1 cellular context compared by ENCODE assay signal in the genomic region with DNA sequence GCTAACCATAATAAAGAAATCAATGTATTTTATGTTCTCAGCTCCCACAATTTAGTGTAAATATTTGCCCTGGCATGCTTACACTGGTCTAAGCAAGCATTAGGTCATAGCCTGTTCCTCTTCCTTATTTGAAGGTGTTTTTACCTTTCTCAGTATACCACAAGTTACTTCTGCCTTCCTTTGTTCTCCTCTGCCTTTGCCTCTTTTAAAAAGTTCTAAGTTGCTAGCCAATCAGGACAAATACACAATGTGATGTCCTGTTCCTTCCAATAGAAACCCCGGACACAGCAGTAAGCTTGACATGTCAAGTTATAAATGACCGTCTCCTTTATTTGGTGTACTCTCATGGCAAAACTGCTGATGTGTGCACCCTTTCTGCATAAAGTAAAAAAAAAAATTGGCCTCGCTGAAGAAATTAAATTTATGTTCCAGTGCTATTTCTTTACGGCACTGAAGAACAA.
TF ChIP-seq lines count a peak whose summit lies in the region.

No MANE protein-coding gene starts in this region.

TF ChIP-seq in HepG2, 621 proteins besides CTCF, POLR2A, EP300 and RAD21 (continued from another document and continues in another):
- TF ChIP-seq, protein P1, sequence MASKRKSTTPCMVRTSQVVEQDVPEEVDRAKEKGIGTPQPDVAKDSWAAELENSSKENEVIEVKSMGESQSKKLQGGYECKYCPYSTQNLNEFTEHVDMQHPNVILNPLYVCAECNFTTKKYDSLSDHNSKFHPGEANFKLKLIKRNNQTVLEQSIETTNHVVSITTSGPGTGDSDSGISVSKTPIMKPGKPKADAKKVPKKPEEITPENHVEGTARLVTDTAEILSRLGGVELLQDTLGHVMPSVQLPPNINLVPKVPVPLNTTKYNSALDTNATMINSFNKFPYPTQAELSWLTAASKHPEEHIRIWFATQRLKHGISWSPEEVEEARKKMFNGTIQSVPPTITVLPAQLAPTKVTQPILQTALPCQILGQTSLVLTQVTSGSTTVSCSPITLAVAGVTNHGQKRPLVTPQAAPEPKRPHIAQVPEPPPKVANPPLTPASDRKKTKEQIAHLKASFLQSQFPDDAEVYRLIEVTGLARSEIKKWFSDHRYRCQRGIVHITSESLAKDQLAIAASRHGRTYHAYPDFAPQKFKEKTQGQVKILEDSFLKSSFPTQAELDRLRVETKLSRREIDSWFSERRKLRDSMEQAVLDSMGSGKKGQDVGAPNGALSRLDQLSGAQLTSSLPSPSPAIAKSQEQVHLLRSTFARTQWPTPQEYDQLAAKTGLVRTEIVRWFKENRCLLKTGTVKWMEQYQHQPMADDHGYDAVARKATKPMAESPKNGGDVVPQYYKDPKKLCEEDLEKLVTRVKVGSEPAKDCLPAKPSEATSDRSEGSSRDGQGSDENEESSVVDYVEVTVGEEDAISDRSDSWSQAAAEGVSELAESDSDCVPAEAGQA (IDR thresholded peaks at IDR 0.05; ENCODE audit: low read depth), result no peak
- TF ChIP-seq, protein P1 (CRISPR knock-in tag; IDR thresholded peaks at IDR 0.05; ENCODE audit: borderline replicate concordance), result no peak
- TF ChIP-seq RNF2 (conservative IDR thresholded peaks at IDR 0.05; ENCODE audit: low read depth) (no peak), EHMT2 (IDR thresholded peaks at IDR 0.05; ENCODE audit: borderline replicate concordance, low read depth, low read length) (no peak), NFATC3 (CRISPR knock-in tag; IDR thresholded peaks at IDR 0.05) (no peak), HMGA1 (CRISPR knock-in tag; conservative IDR thresholded peaks at IDR 0.05) (no peak), TBX2 (CRISPR knock-in tag; IDR thresholded peaks at IDR 0.05; ENCODE audit: borderline replicate concordance) (no peak), PHF5A (CRISPR knock-in tag; IDR thresholded peaks at IDR 0.05; ENCODE audit: low read depth, unreplicated experiment) (no peak), MYC (CRISPR knock-in tag; IDR thresholded peaks at IDR 0.05; ENCODE audit: borderline replicate concordance) (no peak), ZNF746 (CRISPR knock-in tag; IDR thresholded peaks at IDR 0.05) (no peak), HNRNPUL1 (IDR thresholded peaks at IDR 0.05; ENCODE audit: low read depth, low read length) (no peak), NCOA5 (CRISPR knock-in tag; IDR thresholded peaks at IDR 0.05) (no peak), BRD4 (CRISPR knock-in tag; IDR thresholded peaks at IDR 0.05) (no peak; the same call in 1 of the 2 replicates), FOXA3 (CRISPR knock-in tag; IDR thresholded peaks at IDR 0.05) (peak; percentile 84), ZNF737 (CRISPR knock-in tag; IDR thresholded peaks at IDR 0.05; ENCODE audit: borderline replicate concordance) (no peak), ZNF792 (CRISPR knock-in tag; IDR thresholded peaks at IDR 0.05) (no peak), ZFP1 (CRISPR knock-in tag; IDR thresholded peaks at IDR 0.05) (no peak), ZNF841 (CRISPR knock-in tag; IDR thresholded peaks at IDR 0.05; ENCODE audit: borderline replicate concordance) (no peak), ZNF382 (CRISPR knock-in tag; IDR thresholded peaks at IDR 0.05; ENCODE audit: borderline replicate concordance) (no peak), IRF2 (CRISPR knock-in tag; IDR thresholded peaks at IDR 0.05) (no peak), EEA1 (CRISPR knock-in tag; IDR thresholded peaks at IDR 0.05; ENCODE audit: borderline replicate concordance) (no peak), TARDBP (CRISPR knock-in tag; IDR thresholded peaks at IDR 0.05) (no peak), NFKBIZ (CRISPR knock-in tag; IDR thresholded peaks at IDR 0.05) (no peak), ZNF33B (CRISPR knock-in tag; IDR thresholded peaks at IDR 0.05) (0 out of 2 replicates have a peak, but pooled peaks have one; percentile 26), ZNF460 (CRISPR knock-in tag; IDR thresholded peaks at IDR 0.05; ENCODE audit: borderline replicate concordance) (no peak), SAFB2 (CRISPR knock-in tag; IDR thresholded peaks at IDR 0.05; ENCODE audit: borderline replicate concordance, low read depth) (no peak), ZNF292 (CRISPR knock-in tag; IDR thresholded peaks at IDR 0.05; ENCODE audit: borderline replicate concordance, low read depth) (no peak)
- TF ChIP-seq, protein P2, sequence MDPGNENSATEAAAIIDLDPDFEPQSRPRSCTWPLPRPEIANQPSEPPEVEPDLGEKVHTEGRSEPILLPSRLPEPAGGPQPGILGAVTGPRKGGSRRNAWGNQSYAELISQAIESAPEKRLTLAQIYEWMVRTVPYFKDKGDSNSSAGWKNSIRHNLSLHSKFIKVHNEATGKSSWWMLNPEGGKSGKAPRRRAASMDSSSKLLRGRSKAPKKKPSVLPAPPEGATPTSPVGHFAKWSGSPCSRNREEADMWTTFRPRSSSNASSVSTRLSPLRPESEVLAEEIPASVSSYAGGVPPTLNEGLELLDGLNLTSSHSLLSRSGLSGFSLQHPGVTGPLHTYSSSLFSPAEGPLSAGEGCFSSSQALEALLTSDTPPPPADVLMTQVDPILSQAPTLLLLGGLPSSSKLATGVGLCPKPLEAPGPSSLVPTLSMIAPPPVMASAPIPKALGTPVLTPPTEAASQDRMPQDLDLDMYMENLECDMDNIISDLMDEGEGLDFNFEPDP (CRISPR knock-in tag; conservative IDR thresholded peaks at IDR 0.05), result no peak
- TF ChIP-seq, protein P3, sequence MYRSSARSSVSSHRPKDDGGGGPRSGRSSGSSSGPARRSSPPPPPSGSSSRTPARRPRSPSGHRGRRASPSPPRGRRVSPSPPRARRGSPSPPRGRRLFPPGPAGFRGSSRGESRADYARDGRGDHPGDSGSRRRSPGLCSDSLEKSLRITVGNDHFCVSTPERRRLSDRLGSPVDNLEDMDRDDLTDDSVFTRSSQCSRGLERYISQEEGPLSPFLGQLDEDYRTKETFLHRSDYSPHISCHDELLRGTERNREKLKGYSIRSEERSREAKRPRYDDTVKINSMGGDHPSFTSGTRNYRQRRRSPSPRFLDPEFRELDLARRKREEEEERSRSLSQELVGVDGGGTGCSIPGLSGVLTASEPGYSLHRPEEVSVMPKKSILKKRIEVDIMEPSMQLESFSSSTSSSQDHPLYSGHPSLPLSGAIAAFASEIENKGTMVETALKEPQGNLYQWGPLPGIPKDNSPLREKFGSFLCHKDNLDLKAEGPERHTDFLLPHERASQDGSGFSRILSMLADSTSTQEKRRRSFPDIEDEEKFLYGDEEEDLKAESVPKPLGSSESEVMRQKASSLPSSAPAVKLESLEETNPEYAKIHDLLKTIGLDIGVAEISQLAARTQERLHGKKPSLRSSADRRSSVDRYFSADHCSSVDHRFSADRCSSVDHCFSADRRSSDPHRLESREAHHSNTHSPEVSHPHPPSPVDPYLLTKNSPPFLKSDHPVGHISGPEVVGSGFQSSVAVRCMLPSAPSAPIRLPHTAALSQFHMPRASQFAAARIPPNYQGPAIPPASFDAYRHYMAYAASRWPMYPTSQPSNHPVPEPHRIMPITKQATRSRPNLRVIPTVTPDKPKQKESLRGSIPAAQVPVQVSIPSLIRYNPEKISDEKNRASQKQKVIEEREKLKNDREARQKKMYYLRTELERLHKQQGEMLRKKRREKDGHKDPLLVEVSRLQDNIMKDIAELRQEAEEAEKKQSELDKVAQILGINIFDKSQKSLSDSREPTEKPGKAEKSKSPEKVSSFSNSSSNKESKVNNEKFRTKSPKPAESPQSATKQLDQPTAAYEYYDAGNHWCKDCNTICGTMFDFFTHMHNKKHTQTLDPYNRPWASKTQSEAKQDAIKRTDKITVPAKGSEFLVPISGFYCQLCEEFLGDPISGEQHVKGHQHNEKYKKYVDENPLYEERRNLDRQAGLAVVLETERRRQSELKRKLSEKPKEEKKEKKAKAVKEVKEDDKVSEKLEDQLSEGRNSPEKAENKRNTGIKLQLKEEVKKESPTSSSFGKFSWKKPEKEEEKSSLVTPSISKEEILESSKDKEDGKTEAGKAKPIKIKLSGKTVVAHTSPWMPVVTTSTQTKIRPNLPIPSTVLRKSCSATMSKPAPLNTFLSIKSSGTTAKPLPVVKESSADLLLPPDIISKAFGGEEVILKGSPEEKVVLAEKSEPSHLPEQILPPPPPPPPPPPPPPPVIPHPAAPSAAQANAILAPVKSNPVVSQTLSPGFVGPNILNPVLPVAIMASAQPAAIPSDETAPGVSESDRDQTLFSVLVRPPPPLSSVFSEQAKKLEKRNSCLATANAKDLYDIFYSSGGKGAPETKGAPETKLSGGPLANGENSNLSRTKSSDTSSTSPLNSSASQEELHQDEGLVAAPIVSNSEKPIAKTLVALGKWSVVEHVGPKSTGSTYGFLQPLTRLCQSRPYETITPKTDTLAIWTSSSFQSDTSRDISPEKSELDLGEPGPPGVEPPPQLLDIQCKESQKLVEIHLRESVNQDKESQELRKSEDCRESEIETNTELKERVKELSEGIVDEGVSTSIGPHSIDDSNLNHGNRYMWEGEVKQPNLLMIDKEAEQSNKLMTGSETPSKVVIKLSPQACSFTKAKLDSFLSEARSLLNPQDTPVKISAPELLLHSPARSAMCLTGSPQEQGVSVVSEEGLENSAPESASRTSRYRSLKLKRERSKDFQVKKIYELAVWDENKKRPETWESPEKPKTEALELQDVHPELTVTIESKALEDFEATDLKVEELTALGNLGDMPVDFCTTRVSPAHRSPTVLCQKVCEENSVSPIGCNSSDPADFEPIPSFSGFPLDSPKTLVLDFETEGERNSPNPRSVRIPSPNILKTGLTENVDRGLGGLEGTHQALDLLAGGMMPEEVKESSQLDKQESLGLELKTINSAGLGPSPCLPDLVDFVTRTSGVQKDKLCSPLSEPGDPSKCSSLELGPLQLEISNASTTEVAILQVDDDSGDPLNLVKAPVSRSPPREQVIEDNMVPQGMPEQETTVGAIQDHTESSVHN (CRISPR knock-in tag; IDR thresholded peaks at IDR 0.05), result no peak
- TF ChIP-seq, protein P4, sequence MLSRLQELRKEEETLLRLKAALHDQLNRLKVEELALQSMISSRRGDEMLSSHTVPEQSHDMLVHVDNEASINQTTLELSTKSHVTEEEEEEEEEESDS (CRISPR knock-in tag; IDR thresholded peaks at IDR 0.05; ENCODE audit: borderline replicate concordance), result no peak
- TF ChIP-seq, protein P5, sequence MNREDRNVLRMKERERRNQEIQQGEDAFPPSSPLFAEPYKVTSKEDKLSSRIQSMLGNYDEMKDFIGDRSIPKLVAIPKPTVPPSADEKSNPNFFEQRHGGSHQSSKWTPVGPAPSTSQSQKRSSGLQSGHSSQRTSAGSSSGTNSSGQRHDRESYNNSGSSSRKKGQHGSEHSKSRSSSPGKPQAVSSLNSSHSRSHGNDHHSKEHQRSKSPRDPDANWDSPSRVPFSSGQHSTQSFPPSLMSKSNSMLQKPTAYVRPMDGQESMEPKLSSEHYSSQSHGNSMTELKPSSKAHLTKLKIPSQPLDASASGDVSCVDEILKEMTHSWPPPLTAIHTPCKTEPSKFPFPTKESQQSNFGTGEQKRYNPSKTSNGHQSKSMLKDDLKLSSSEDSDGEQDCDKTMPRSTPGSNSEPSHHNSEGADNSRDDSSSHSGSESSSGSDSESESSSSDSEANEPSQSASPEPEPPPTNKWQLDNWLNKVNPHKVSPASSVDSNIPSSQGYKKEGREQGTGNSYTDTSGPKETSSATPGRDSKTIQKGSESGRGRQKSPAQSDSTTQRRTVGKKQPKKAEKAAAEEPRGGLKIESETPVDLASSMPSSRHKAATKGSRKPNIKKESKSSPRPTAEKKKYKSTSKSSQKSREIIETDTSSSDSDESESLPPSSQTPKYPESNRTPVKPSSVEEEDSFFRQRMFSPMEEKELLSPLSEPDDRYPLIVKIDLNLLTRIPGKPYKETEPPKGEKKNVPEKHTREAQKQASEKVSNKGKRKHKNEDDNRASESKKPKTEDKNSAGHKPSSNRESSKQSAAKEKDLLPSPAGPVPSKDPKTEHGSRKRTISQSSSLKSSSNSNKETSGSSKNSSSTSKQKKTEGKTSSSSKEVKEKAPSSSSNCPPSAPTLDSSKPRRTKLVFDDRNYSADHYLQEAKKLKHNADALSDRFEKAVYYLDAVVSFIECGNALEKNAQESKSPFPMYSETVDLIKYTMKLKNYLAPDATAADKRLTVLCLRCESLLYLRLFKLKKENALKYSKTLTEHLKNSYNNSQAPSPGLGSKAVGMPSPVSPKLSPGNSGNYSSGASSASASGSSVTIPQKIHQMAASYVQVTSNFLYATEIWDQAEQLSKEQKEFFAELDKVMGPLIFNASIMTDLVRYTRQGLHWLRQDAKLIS (CRISPR knock-in tag; IDR thresholded peaks at IDR 0.05), result no peak; the same call in 1 of the 2 replicates
- TF ChIP-seq, protein P6, sequence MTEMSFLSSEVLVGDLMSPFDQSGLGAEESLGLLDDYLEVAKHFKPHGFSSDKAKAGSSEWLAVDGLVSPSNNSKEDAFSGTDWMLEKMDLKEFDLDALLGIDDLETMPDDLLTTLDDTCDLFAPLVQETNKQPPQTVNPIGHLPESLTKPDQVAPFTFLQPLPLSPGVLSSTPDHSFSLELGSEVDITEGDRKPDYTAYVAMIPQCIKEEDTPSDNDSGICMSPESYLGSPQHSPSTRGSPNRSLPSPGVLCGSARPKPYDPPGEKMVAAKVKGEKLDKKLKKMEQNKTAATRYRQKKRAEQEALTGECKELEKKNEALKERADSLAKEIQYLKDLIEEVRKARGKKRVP (CRISPR knock-in tag; IDR thresholded peaks at IDR 0.05), result no peak
- TF ChIP-seq, protein P7, sequence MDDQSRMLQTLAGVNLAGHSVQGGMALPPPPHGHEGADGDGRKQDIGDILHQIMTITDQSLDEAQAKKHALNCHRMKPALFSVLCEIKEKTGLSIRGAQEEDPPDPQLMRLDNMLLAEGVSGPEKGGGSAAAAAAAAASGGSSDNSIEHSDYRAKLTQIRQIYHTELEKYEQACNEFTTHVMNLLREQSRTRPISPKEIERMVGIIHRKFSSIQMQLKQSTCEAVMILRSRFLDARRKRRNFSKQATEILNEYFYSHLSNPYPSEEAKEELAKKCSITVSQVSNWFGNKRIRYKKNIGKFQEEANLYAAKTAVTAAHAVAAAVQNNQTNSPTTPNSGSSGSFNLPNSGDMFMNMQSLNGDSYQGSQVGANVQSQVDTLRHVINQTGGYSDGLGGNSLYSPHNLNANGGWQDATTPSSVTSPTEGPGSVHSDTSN (CRISPR knock-in tag; IDR thresholded peaks at IDR 0.05; ENCODE audit: borderline replicate concordance), result no peak
- TF ChIP-seq, protein P8, sequence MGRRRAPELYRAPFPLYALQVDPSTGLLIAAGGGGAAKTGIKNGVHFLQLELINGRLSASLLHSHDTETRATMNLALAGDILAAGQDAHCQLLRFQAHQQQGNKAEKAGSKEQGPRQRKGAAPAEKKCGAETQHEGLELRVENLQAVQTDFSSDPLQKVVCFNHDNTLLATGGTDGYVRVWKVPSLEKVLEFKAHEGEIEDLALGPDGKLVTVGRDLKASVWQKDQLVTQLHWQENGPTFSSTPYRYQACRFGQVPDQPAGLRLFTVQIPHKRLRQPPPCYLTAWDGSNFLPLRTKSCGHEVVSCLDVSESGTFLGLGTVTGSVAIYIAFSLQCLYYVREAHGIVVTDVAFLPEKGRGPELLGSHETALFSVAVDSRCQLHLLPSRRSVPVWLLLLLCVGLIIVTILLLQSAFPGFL (CRISPR knock-in tag; IDR thresholded peaks at IDR 0.05), result no peak
